Comparison of ENCODE assay signal across 19 cellular contexts in genomic region chr22:37628830-37629229, GRCh38. TPM values are rescaled to one million over a fixed set of nuclear protein-coding genes. Genes with fewer than 3 reads are reported as not detected.
DNase-seq lines count a peak whose midpoint lies in the region; ATAC-seq and TF ChIP-seq lines count a peak whose summit lies in the region.
"Had no signal": no experiment of that assay in that cellular context is flagged by ENCODE, and none has a peak within 500 bp of the region (broad histone marks: within the 10 kb centered on the region; RNA-seq: fewer than 3 reads in every experiment).

No MANE protein-coding gene starts in this region.

- no peaks in the 10 kb centered on the region for H4K20me1 ChIP-seq in OCI-LY1 (ENCODE audit: insufficient read depth, low read length)

- no peaks in the 10 kb centered on the region for H3K36me3 ChIP-seq in CD8-positive, alpha-beta T cell (ENCODE audit: insufficient read depth, low read length)
- H3K36me3 ChIP-seq in OCI-LY1 (ENCODE audit: insufficient read depth, low read length) (peaks cover 54% of the 10 kb centered on the region; the same call in 1 of the 2 replicates), neutrophil (peaks cover 44% of the 10 kb centered on the region), mucosa of descending colon (ENCODE audit: low read depth) (no peaks in the 10 kb centered on the region)

- peaks cover 9% of the 10 kb centered on the region for H3K36me3 Mint-ChIP-seq in CD8-positive, alpha-beta T cell
- peaks cover 8% of the 10 kb centered on the region for H3K36me3 Mint-ChIP-seq in activated naive CD8-positive, alpha-beta T cell treated with anti-CD3 and anti-CD28 coated beads, Interleukin-2, amount 50 U/mL, for 24 hours (ENCODE audit: low read depth)
- H3K36me3 Mint-ChIP-seq in mesothelial cell of epicardium: peaks cover 10% of the 10 kb centered on the region

- ATAC-seq in CD8-positive, alpha-beta T cell: no peak
- no peak for ATAC-seq in activated naive CD8-positive, alpha-beta T cell treated with anti-CD3 and anti-CD28 coated beads, Interleukin-2, amount 50 U/mL, for 24 hours
- ATAC-seq in HG03280 (IDR thresholded peaks at IDR 0.05; ENCODE audit: unreplicated experiment) (no peak), mucosa of descending colon (no peak)
- ATAC-seq: GM12878 had no signal

- H3K4me2 ChIP-seq in OCI-LY1 (ENCODE audit: low read length): no peak overlapping the region

- CTCF ChIA-PET in CD8-positive, alpha-beta T cell (lab: Charles Lee): interaction anchor here (1.5 to 54.2 kb wide), 3 partner anchors 9 to 33 kb away, joined by 4 to 2176 read pairs (median 61); partner anchors contain the start of genes GGA1, LGALS1, NOL12 and PDXP

- intact Hi-C loops in CD8-positive, alpha-beta T cell (cut with DNase I, micrococcal nuclease): no loop called here
- intact Hi-C loops in mucosa of descending colon (cut with DNase I, micrococcal nuclease): loop anchor here in 1 of 2 donors (10.0 kb wide), 1 partner anchor 56 kb away; the partner anchor contains the start of gene NOL12

- no peaks in the 10 kb centered on the region for H3K9me3 ChIP-seq in CD8-positive, alpha-beta T cell (ENCODE audit: low read length)
- no peaks in the 10 kb centered on the region for H3K9me3 ChIP-seq in OCI-LY1 (ENCODE audit: low read length)
- no peaks in the 10 kb centered on the region for H3K9me3 ChIP-seq in neutrophil
- H3K9me3 ChIP-seq in mucosa of descending colon: no peaks in the 10 kb centered on the region
- H3K9me3 ChIP-seq: right atrium auricular region had no signal

- no peaks in the 10 kb centered on the region for H3K27me3 Mint-ChIP-seq in CD8-positive, alpha-beta T cell (ENCODE audit: low read depth)
- H3K27me3 Mint-ChIP-seq in activated naive CD8-positive, alpha-beta T cell treated with anti-CD3 and anti-CD28 coated beads, Interleukin-2, amount 50 U/mL, for 24 hours: no peaks in the 10 kb centered on the region
- no peaks in the 10 kb centered on the region for H3K27me3 Mint-ChIP-seq in mesothelial cell of epicardium (ENCODE audit: low read depth)

- H3K27ac ChIP-seq in CD8-positive, alpha-beta T cell (ENCODE audit: low read depth, low read length): no peak overlapping the region
- H3K27ac ChIP-seq in OCI-LY1 (ENCODE audit: low read depth, low read length, poor library complexity, severe bottlenecking) (peak overlapping the region; percentile 78), neutrophil (peak overlapping the region; percentile 87)
- H3K27ac ChIP-seq: right atrium auricular region had no signal

- H3K4me3 Mint-ChIP-seq in CD8-positive, alpha-beta T cell: no peak overlapping the region
- H3K4me3 Mint-ChIP-seq in activated naive CD8-positive, alpha-beta T cell treated with anti-CD3 and anti-CD28 coated beads, Interleukin-2, amount 50 U/mL, for 24 hours: no peak overlapping the region
- no peak overlapping the region for H3K4me3 Mint-ChIP-seq in mesothelial cell of epicardium

- H3F3A ChIP-seq in OCI-LY1 (ENCODE audit: insufficient read depth, low read length): no peaks in the 10 kb centered on the region

- peaks cover 76% of the 10 kb centered on the region for H3K4me1 Mint-ChIP-seq in CD8-positive, alpha-beta T cell (ENCODE audit: low read depth)
- H3K4me1 Mint-ChIP-seq in activated naive CD8-positive, alpha-beta T cell treated with anti-CD3 and anti-CD28 coated beads, Interleukin-2, amount 50 U/mL, for 24 hours: peaks cover 67% of the 10 kb centered on the region
- peaks cover 10% of the 10 kb centered on the region for H3K4me1 Mint-ChIP-seq in mesothelial cell of epicardium

- H3K27ac Mint-ChIP-seq in CD8-positive, alpha-beta T cell: peak overlapping the region; percentile 92
- peak overlapping the region; percentile 52 for H3K27ac Mint-ChIP-seq in activated naive CD8-positive, alpha-beta T cell treated with anti-CD3 and anti-CD28 coated beads, Interleukin-2, amount 50 U/mL, for 24 hours
- no peak overlapping the region for H3K27ac Mint-ChIP-seq in mesothelial cell of epicardium

- H3K9me2 ChIP-seq in OCI-LY1 (ENCODE audit: low read depth, low read length): no peaks in the 10 kb centered on the region

- H2AFZ ChIP-seq in OCI-LY1 (ENCODE audit: low read length): no peak overlapping the region

- POLR2A ChIA-PET in CD8-positive, alpha-beta T cell (lab: Charles Lee): interaction anchor here (0.6 to 11.0 kb wide), 4 partner anchors 12 to 30 kb away, joined by 3 to 123 read pairs (median 26); partner anchors contain the start of genes GGA1, PDXP and SH3BP1

- H3K4me1 ChIP-seq in CD8-positive, alpha-beta T cell (ENCODE audit: insufficient read depth, low read length): peaks cover 88% of the 10 kb centered on the region
- peaks cover 39% of the 10 kb centered on the region for H3K4me1 ChIP-seq in OCI-LY1 (ENCODE audit: insufficient read depth, low read length, severe bottlenecking)
- peaks cover 35 to 40% of the 10 kb centered on the region in 2 experiments for H3K4me1 ChIP-seq in neutrophil (ENCODE audit: control insufficient read depth in 1 of 2, insufficient read depth in 1 of 2, low read depth in 1 of 2, low read length in 1 of 2)
- peaks cover 43% of the 10 kb centered on the region for H3K4me1 ChIP-seq in mucosa of descending colon (ENCODE audit: low read depth)

- H3K79me2 ChIP-seq in OCI-LY1 (ENCODE audit: insufficient read depth, low read length): no peaks in the 10 kb centered on the region

- H3K9me3 Mint-ChIP-seq in CD8-positive, alpha-beta T cell: no peaks in the 10 kb centered on the region
- H3K9me3 Mint-ChIP-seq in activated naive CD8-positive, alpha-beta T cell treated with anti-CD3 and anti-CD28 coated beads, Interleukin-2, amount 50 U/mL, for 24 hours: no peaks in the 10 kb centered on the region
- no peaks in the 10 kb centered on the region for H3K9me3 Mint-ChIP-seq in mesothelial cell of epicardium

- no peaks in the 10 kb centered on the region for H3K27me3 ChIP-seq in CD8-positive, alpha-beta T cell (ENCODE audit: insufficient read depth, low read length)
- H3K27me3 ChIP-seq in OCI-LY1 (ENCODE audit: insufficient read depth, low read length) (no peaks in the 10 kb centered on the region), neutrophil (no peaks in the 10 kb centered on the region)
- H3K27me3 ChIP-seq: right atrium auricular region had no signal

- no peak overlapping the region for H3K9ac ChIP-seq in OCI-LY1 (ENCODE audit: low read length)

- DNase-seq in CD8-positive, alpha-beta T cell: no peak
- DNase-seq in activated naive CD8-positive, alpha-beta T cell treated with anti-CD3 and anti-CD28 coated beads, Interleukin-2, amount 50 U/mL, for 24 hours: no peak
- DNase-seq in mesothelial cell of epicardium (ENCODE audit: low spot score in 2 of 2, unreplicated experiment in 2 of 2) (no peak), mucosa of descending colon (no peak)
- DNase-seq: activated gamma-delta T cell treated with Interleukin-2 at 50 U/mL for 16 hours, DMS 273 treated with DMSO at 0.1 percent for 48 hours, foreskin melanocyte, GF-D8, HCEC 1CT, mesenchymal stem cell, NCI-H2029, NCI-H446, RPMI8226 had no signal

- no peak overlapping the region for H3K4me3 ChIP-seq in CD8-positive, alpha-beta T cell (ENCODE audit: low read depth, low read length)
- H3K4me3 ChIP-seq in OCI-LY1 (ENCODE audit: low read depth, low read length, poor library complexity, severe bottlenecking) (no peak overlapping the region), neutrophil (ENCODE audit: low read depth in 1 of 2, low read length in 1 of 2) (no peak overlapping the region), mucosa of descending colon (no peak overlapping the region)
- H3K4me3 ChIP-seq: GM12878, right atrium auricular region had no signal

- TF ChIP-seq CTCF in CD8-positive, alpha-beta T cell (IDR thresholded peaks at IDR 0.05): no peak
- no peak for TF ChIP-seq CTCF in OCI-LY1 (IDR thresholded peaks at IDR 0.05; ENCODE audit: low read length)
- no peak for TF ChIP-seq CTCF in neutrophil (IDR thresholded peaks at IDR 0.05)
- TF ChIP-seq CTCF in mesothelial cell of epicardium (IDR thresholded peaks at IDR 0.05; ENCODE audit: unreplicated experiment): no peak
- TF ChIP-seq CTCF in mucosa of descending colon (IDR thresholded peaks at IDR 0.05): no peak

RNA-seq across cellular contexts. Expression of gene SH3BP1, which starts 10.6 kb away (rescaled TPM):
- total RNA-seq in CD8-positive, alpha-beta T cell: 10 to 100 TPM; 51.5 to 52.9 TPM
- total RNA-seq in mesothelial cell of epicardium (30.0 to 33.0 TPM (median 31.9 TPM) in 3 replicates), mucosa of descending colon (10 to 100 TPM; 48.8 to 98.2 (median 96.6) TPM)

RNA-seq across cellular contexts. Expression of gene GGA1, which starts 20.2 kb away (rescaled TPM):
- total RNA-seq in CD8-positive, alpha-beta T cell: 10 to 100 TPM; 66.0 to 69.1 TPM
- total RNA-seq in mesothelial cell of epicardium (96.6 to 107 TPM (median 96.6 TPM) in 3 replicates), mucosa of descending colon (10 to 100 TPM; 70.4 to 79.0 (median 74.3) TPM)

RNA-seq across cellular contexts. Expression of gene PDXP, which starts 29.7 kb away (rescaled TPM):
- total RNA-seq in CD8-positive, alpha-beta T cell: 1 to 10 TPM; 2.4 to 3.2 TPM
- total RNA-seq in mesothelial cell of epicardium: 15.6 to 16.5 TPM (median 16.1 TPM) in 3 replicates
- 10 to 100 TPM; 26.8 to 43.3 (median 40.6) TPM for total RNA-seq in mucosa of descending colon

RNA-seq across cellular contexts. Expression of gene LGALS1, which starts 46.6 kb away (rescaled TPM):
- 10 to 100 TPM; 20.8 to 29.4 TPM for total RNA-seq in CD8-positive, alpha-beta T cell
- total RNA-seq in mesothelial cell of epicardium (238 to 262 TPM (median 242 TPM) in 3 replicates), mucosa of descending colon (100 to 1,000 TPM in 2 of 3 donors, 10 to 100 TPM in 1; 54.6 to 376 (median 150) TPM)

RNA-seq across cellular contexts. Expression of gene LGALS2, which starts 48.9 kb away (rescaled TPM):
- not detected for total RNA-seq in CD8-positive, alpha-beta T cell
- total RNA-seq in mesothelial cell of epicardium (0.43 to 0.64 TPM (median 0.54 TPM) in 3 replicates), mucosa of descending colon (10 to 100 TPM; 10.7 to 93.5 (median 23.1) TPM)
- total RNA-seq: activated CD8-positive, alpha-beta memory T cell treated with anti-CD3 and anti-CD28 coated beads for 36 hours; right atrium auricular region had no signal
